19 cellular contexts compared by ENCODE assay signal in genomic region chr17:49914096-49914490, GRCh38. TPM values are rescaled to one million over a fixed set of nuclear protein-coding genes. Genes with fewer than 3 reads are reported as not detected.
A peak's percentile ranks its signal among the peaks of the same experiment; 100 is the strongest.
DNase-seq lines count a peak whose midpoint lies in the region; TF ChIP-seq lines count a peak whose summit lies in the region.
"Had no signal": no experiment of that assay in that cellular context is flagged by ENCODE, and none has a peak within 500 bp of the region (broad histone marks: within the 10 kb centered on the region; RNA-seq: fewer than 3 reads in every experiment).

No MANE protein-coding gene starts in this region.

- peaks cover 2% of the 10 kb centered on the region for H3K79me1 ChIP-seq in neuronal stem cell (ENCODE audit: low read depth, low read length)

- no peaks in the 10 kb centered on the region for H3K36me3 Mint-ChIP-seq in HFFc6 (ENCODE audit: low read depth)
- H3K36me3 Mint-ChIP-seq: activated CD4-positive, alpha-beta memory T cell treated with anti-CD3 and anti-CD28 coated beads for 36 hours; activated naive CD8-positive, alpha-beta T cell treated with anti-CD3 and anti-CD28 coated beads, Interleukin-2, amount 10 ng/mL, durations not matched to agents 7 days and 5 days; CD4-positive, alpha-beta memory T cell; naive thymus-derived CD8-positive, alpha-beta T cell; stimulated activated naive B cell treated with anti-CD40 and anti-IgM and Interleukin-4, amounts not matched to agents 10 μg/mL and 1 μg/mL and 100 μg/mL, for 72 hours had no signal

- peaks cover 12% of the 10 kb centered on the region; the same call in 1 of the 2 replicates for H3K4me1 Mint-ChIP-seq in HFFc6 (ENCODE audit: low read depth)

- H2BK15ac ChIP-seq in neuronal stem cell (ENCODE audit: low read length), result no peak overlapping the region

- no peak overlapping the region for H3K23ac ChIP-seq in neuronal stem cell (ENCODE audit: low read depth, low read length, poor library complexity)

- peaks cover 2 to 81% (median 28%) of the 10 kb centered on the region in 3 experiments for H3K27me3 ChIP-seq in neuronal stem cell (ENCODE audit: control insufficient read depth in 3 of 3, insufficient read depth in 3 of 3, low read depth in 1 of 3, low read length in 3 of 3)

- H3K27ac ChIP-seq in neuronal stem cell (replicated peaks; ENCODE audit: low read length), result no peak overlapping the region
- H3K27ac ChIP-seq: breast epithelium, psoas muscle, upper lobe of right lung had no signal

- H2BK5ac ChIP-seq in neuronal stem cell (ENCODE audit: low read length), result no peak overlapping the region

- TF ChIP-seq CTCF in HFFc6 (IDR thresholded peaks at IDR 0.05), result no peak

- H3K14ac ChIP-seq in neuronal stem cell (ENCODE audit: low read length), result no peak overlapping the region

- DNase-seq in NCI-H1436 (lab: John Stamatoyannopoulos, UW), result peak; percentile 64
- DNase-seq in NCI-H1436 treated with DMSO at 0.1 percent for 48 hours (lab: John Stamatoyannopoulos, UW), result no peak
- peak; percentile 65 to 97 (median 90) for DNase-seq in NCI-H1417 (lab: John Stamatoyannopoulos, UW)
- DNase-seq in NCI-H69 (lab: John Stamatoyannopoulos, UW), result peak; percentile 99
- no peak for DNase-seq in neuronal stem cell (ENCODE audit: low spot score)
- no peak for DNase-seq in HFFc6
- no peak for DNase-seq in activated CD8-positive, alpha-beta memory T cell treated with anti-CD3 and anti-CD28 coated beads, Interleukin-2, amount 50 U/mL, for 48 hours
- DNase-seq in T-helper 2 cell, result no peak
- DNase-seq: activated CD4-positive, alpha-beta memory T cell treated with anti-CD3 and anti-CD28 coated beads for 36 hours; activated naive CD8-positive, alpha-beta T cell treated with anti-CD3 and anti-CD28 coated beads, Interleukin-2, amount 10 ng/mL, durations not matched to agents 7 days and 5 days; CD4-positive, alpha-beta memory T cell; naive thymus-derived CD8-positive, alpha-beta T cell; psoas muscle; stimulated activated naive B cell treated with anti-CD40 and anti-IgM and Interleukin-4, amounts not matched to agents 10 μg/mL and 1 μg/mL and 100 μg/mL, for 72 hours; upper lobe of right lung had no signal

- H3K27me3 Mint-ChIP-seq in HFFc6 (ENCODE audit: insufficient read depth), result peaks cover 46% of the 10 kb centered on the region

- H3K9me3 ChIP-seq in neuronal stem cell (replicated peaks in 1 of 2; ENCODE audit: control insufficient read depth in 2 of 2, insufficient read depth in 1 of 2, low read depth in 1 of 2, low read length in 2 of 2), result peaks cover 0 to 2% of the 10 kb centered on the region in 2 donors
- H3K9me3 ChIP-seq: breast epithelium, psoas muscle, upper lobe of right lung had no signal

- peaks cover 3 to 31% of the 10 kb centered on the region in 2 donors for H3K4me1 ChIP-seq in neuronal stem cell (ENCODE audit: control insufficient read depth in 2 of 2, insufficient read depth in 1 of 2, low read depth in 1 of 2, low read length in 2 of 2)
- H3K4me1 ChIP-seq: breast epithelium, psoas muscle, upper lobe of right lung had no signal

- H2AK5ac ChIP-seq in neuronal stem cell (ENCODE audit: low read depth, low read length), result no peak overlapping the region

- no peak overlapping the region for H4K8ac ChIP-seq in neuronal stem cell (ENCODE audit: low read depth, low read length)

- no peak overlapping the region for H3K4ac ChIP-seq in neuronal stem cell (ENCODE audit: low read length)

- H2BK12ac ChIP-seq in neuronal stem cell (ENCODE audit: low read length), result no peak overlapping the region

- no peak overlapping the region for H3K9ac ChIP-seq in neuronal stem cell (ENCODE audit: low read depth, low read length, poor library complexity)

- no peaks in the 10 kb centered on the region for H3K9me3 Mint-ChIP-seq in HFFc6
- H3K9me3 Mint-ChIP-seq: activated CD4-positive, alpha-beta memory T cell treated with anti-CD3 and anti-CD28 coated beads for 36 hours; activated naive CD8-positive, alpha-beta T cell treated with anti-CD3 and anti-CD28 coated beads, Interleukin-2, amount 10 ng/mL, durations not matched to agents 7 days and 5 days; naive thymus-derived CD8-positive, alpha-beta T cell; stimulated activated naive B cell treated with anti-CD40 and anti-IgM and Interleukin-4, amounts not matched to agents 10 μg/mL and 1 μg/mL and 100 μg/mL, for 72 hours had no signal

- H3K27ac Mint-ChIP-seq in HFFc6, result no peak overlapping the region
- H3K27ac Mint-ChIP-seq: activated CD4-positive, alpha-beta memory T cell treated with anti-CD3 and anti-CD28 coated beads for 36 hours; activated naive CD8-positive, alpha-beta T cell treated with anti-CD3 and anti-CD28 coated beads, Interleukin-2, amount 10 ng/mL, durations not matched to agents 7 days and 5 days; CD4-positive, alpha-beta memory T cell; naive thymus-derived CD8-positive, alpha-beta T cell; stimulated activated naive B cell treated with anti-CD40 and anti-IgM and Interleukin-4, amounts not matched to agents 10 μg/mL and 1 μg/mL and 100 μg/mL, for 72 hours had no signal

- no peak overlapping the region for H4K91ac ChIP-seq in neuronal stem cell (ENCODE audit: low read depth, low read length, poor library complexity)

- no peak overlapping the region for H2AFZ ChIP-seq in neuronal stem cell (ENCODE audit: low read length)

- H3K18ac ChIP-seq in neuronal stem cell (ENCODE audit: low read length), result peak overlapping the region; percentile 46

- H3K4me3 ChIP-seq in neuronal stem cell (ENCODE audit: low read length in 2 of 2), result no peak overlapping the region
- H3K4me3 ChIP-seq: breast epithelium, psoas muscle, upper lobe of right lung had no signal

- no peaks in the 10 kb centered on the region for H3K36me3 ChIP-seq in neuronal stem cell (replicated peaks in 1 of 2; ENCODE audit: control insufficient read depth in 2 of 2, insufficient read depth in 2 of 2, low read length in 2 of 2)
- H3K36me3 ChIP-seq: breast epithelium, upper lobe of right lung had no signal

- H3K4me2 ChIP-seq in neuronal stem cell (ENCODE audit: insufficient read depth, low read length, poor library complexity, severe bottlenecking), result no peak overlapping the region

- WGBS in neuronal stem cell (ENCODE audit: extremely low coverage in 2 of 2, insufficient read length in 2 of 2, insufficient replicate concordance in 1 of 2), 2 donors, result no CpG with 5 or more reads among the region's 4 CpGs

- no peak overlapping the region for H3K4me3 Mint-ChIP-seq in HFFc6
- H3K4me3 Mint-ChIP-seq: activated CD4-positive, alpha-beta memory T cell treated with anti-CD3 and anti-CD28 coated beads for 36 hours; activated naive CD8-positive, alpha-beta T cell treated with anti-CD3 and anti-CD28 coated beads, Interleukin-2, amount 10 ng/mL, durations not matched to agents 7 days and 5 days; CD4-positive, alpha-beta memory T cell; naive thymus-derived CD8-positive, alpha-beta T cell; stimulated activated naive B cell treated with anti-CD40 and anti-IgM and Interleukin-4, amounts not matched to agents 10 μg/mL and 1 μg/mL and 100 μg/mL, for 72 hours had no signal

- H2BK120ac ChIP-seq in neuronal stem cell (ENCODE audit: low read depth, low read length), result no peak overlapping the region

RNA-seq across cellular contexts. Expression of gene DLX4, which starts 54.9 kb away (rescaled TPM):
- polyA plus RNA-seq in neuronal stem cell (2013, experiment 1 of 2), result 0.45 TPM
- polyA plus RNA-seq in neuronal stem cell (2013, experiment 2 of 2), result 0.61 TPM
- total RNA-seq in HFFc6 (2021; fragmentation: NEBNext Ultra II Directional; extraction: Animal tissue kit (Norgen Biotek cat#: 25700)), result not detected
- total RNA-seq: dermis microvascular lymphatic vessel endothelial cell, glomerular endothelial cell, lung microvascular endothelial cell, psoas muscle had no signal
- polyA plus RNA-seq: psoas muscle had no signal

Comparison
In these comparisons a context has a peak if more than half of its experiments do, and no peak if none do; other contexts are left out.
1. DNase-seq: peak in NCI-H1436 (single experiment), NCI-H1417 (3 of 3) and NCI-H69 (single experiment); none in NCI-H1436 treated with DMSO at 0.1 percent for 48 hours (single experiment), neuronal stem cell (single experiment), HFFc6 (single experiment), activated CD8-positive, alpha-beta memory T cell treated with anti-CD3 and anti-CD28 coated beads, Interleukin-2, amount 50 U/mL, for 48 hours (single experiment) and T-helper 2 cell (0 of 5).